In genomic region chr7:44147026-44147881, GRCh38 we compare ENCODE assay signal across 1 cellular context.
TF ChIP-seq lines count a peak whose summit lies in the region.

No MANE protein-coding gene starts in this region.

TF ChIP-seq in K562, 482 proteins besides CTCF, POLR2A, EP300 and RAD21 (continued from another document and continues in another):
- no peak for TF ChIP-seq ATF1 (CRISPR knock-in tag; IDR thresholded peaks at IDR 0.05)
- TF ChIP-seq ATF1 (tag; IDR thresholded peaks at IDR 0.05), result peak; percentile 41; the same call in 1 of the 2 replicates
- TF ChIP-seq ZNF316 (IDR thresholded peaks at IDR 0.05), result 0 out of 2 replicates have a peak, but pooled peaks have one; percentile 46
- TF ChIP-seq RBBP5 (IDR thresholded peaks at IDR 0.05; ENCODE audit: borderline replicate concordance, insufficient read depth, low read length, poor library complexity, severe bottlenecking), result peak; percentile 76
- TF ChIP-seq GATAD2B (IDR thresholded peaks at IDR 0.05; ENCODE audit: borderline replicate concordance), result peak; percentile 48
- TF ChIP-seq KLF16 (IDR thresholded peaks at IDR 0.05), result peak; percentile 68; the same call in 1 of the 2 replicates
- no peak; the same call in 1 of the 2 replicates for TF ChIP-seq ZNF12 (CRISPR knock-in tag; IDR thresholded peaks at IDR 0.05)
- peak; percentile 32; the same call in 1 of the 2 replicates for TF ChIP-seq PHB2 (IDR thresholded peaks at IDR 0.05; ENCODE audit: low read depth)
- TF ChIP-seq HMGN3 (IDR thresholded peaks at IDR 0.05; ENCODE audit: borderline replicate concordance, extremely low read depth, insufficient read length, low read depth, low read length), result peak; percentile 95
- TF ChIP-seq GTF2E2 (tag; IDR thresholded peaks at IDR 0.05), result no peak
- no peak for TF ChIP-seq ESRRA (IDR thresholded peaks at IDR 0.05; ENCODE audit: borderline replicate concordance, low read depth)
- peak; percentile 90 for TF ChIP-seq DPF2 (IDR thresholded peaks at IDR 0.05)
- TF ChIP-seq, protein P1, sequence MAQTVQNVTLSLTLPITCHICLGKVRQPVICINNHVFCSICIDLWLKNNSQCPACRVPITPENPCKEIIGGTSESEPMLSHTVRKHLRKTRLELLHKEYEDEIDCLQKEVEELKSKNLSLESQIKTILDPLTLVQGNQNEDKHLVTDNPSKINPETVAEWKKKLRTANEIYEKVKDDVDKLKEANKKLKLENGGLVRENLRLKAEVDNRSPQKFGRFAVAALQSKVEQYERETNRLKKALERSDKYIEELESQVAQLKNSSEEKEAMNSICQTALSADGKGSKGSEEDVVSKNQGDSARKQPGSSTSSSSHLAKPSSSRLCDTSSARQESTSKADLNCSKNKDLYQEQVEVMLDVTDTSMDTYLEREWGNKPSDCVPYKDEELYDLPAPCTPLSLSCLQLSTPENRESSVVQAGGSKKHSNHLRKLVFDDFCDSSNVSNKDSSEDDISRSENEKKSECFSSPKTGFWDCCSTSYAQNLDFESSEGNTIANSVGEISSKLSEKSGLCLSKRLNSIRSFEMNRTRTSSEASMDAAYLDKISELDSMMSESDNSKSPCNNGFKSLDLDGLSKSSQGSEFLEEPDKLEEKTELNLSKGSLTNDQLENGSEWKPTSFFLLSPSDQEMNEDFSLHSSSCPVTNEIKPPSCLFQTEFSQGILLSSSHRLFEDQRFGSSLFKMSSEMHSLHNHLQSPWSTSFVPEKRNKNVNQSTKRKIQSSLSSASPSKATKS (CRISPR knock-in tag; IDR thresholded peaks at IDR 0.05), result no peak
- no peak for TF ChIP-seq HEY1 (CRISPR knock-in tag; IDR thresholded peaks at IDR 0.05; ENCODE audit: borderline replicate concordance)
- peak; percentile 88 for TF ChIP-seq RNF2 (IDR thresholded peaks at IDR 0.05)
- TF ChIP-seq ZNF511 (CRISPR knock-in tag; IDR thresholded peaks at IDR 0.05), result no peak
- TF ChIP-seq ZNF76 (CRISPR knock-in tag; IDR thresholded peaks at IDR 0.05; ENCODE audit: borderline replicate concordance), result no peak
- TF ChIP-seq, protein P2, sequence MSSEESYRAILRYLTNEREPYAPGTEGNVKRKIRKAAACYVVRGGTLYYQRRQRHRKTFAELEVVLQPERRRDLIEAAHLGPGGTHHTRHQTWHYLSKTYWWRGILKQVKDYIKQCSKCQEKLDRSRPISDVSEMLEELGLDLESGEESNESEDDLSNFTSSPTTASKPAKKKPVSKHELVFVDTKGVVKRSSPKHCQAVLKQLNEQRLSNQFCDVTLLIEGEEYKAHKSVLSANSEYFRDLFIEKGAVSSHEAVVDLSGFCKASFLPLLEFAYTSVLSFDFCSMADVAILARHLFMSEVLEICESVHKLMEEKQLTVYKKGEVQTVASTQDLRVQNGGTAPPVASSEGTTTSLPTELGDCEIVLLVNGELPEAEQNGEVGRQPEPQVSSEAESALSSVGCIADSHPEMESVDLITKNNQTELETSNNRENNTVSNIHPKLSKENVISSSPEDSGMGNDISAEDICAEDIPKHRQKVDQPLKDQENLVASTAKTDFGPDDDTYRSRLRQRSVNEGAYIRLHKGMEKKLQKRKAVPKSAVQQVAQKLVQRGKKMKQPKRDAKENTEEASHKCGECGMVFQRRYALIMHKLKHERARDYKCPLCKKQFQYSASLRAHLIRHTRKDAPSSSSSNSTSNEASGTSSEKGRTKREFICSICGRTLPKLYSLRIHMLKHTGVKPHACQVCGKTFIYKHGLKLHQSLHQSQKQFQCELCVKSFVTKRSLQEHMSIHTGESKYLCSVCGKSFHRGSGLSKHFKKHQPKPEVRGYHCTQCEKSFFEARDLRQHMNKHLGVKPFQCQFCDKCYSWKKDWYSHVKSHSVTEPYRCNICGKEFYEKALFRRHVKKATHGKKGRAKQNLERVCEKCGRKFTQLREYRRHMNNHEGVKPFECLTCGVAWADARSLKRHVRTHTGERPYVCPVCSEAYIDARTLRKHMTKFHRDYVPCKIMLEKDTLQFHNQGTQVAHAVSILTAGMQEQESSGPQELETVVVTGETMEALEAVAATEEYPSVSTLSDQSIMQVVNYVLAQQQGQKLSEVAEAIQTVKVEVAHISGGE (CRISPR knock-in tag; IDR thresholded peaks at IDR 0.05), result peak in 1 of 3 experiments; percentile 76; a peak in 2 of 6 replicates
- TF ChIP-seq PRMT5 (CRISPR knock-in tag; IDR thresholded peaks at IDR 0.05), result no peak
- peak; percentile 76; the same call in 1 of the 2 replicates for TF ChIP-seq TEAD4 (IDR thresholded peaks at IDR 0.05; ENCODE audit: low read length)
- no peak for TF ChIP-seq TEAD4 (CRISPR knock-in tag; IDR thresholded peaks at IDR 0.05; ENCODE audit: borderline replicate concordance)
- peak in 1 of 2 experiments; percentile 92; a peak in 2 of 4 replicates for TF ChIP-seq RCOR1 (IDR thresholded peaks at IDR 0.05; ENCODE audit: borderline replicate concordance in 1 of 2, low read depth in 2 of 2, low read length in 2 of 2)
- TF ChIP-seq MTA3 (IDR thresholded peaks at IDR 0.05; ENCODE audit: borderline replicate concordance), result peak; percentile 57; the same call in 1 of the 2 replicates
- TF ChIP-seq HMG20B (CRISPR knock-in tag; IDR thresholded peaks at IDR 0.05), result no peak
- peak; percentile 67 for TF ChIP-seq NFE2 (IDR thresholded peaks at IDR 0.05; ENCODE audit: low read depth)
- TF ChIP-seq GABPB1 (CRISPR knock-in tag; IDR thresholded peaks at IDR 0.05), result 0 out of 2 replicates have a peak, but pooled peaks have one; percentile 37
- TF ChIP-seq, protein P3, sequence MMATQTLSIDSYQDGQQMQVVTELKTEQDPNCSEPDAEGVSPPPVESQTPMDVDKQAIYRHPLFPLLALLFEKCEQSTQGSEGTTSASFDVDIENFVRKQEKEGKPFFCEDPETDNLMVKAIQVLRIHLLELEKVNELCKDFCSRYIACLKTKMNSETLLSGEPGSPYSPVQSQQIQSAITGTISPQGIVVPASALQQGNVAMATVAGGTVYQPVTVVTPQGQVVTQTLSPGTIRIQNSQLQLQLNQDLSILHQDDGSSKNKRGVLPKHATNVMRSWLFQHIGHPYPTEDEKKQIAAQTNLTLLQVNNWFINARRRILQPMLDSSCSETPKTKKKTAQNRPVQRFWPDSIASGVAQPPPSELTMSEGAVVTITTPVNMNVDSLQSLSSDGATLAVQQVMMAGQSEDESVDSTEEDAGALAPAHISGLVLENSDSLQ (IDR thresholded peaks at IDR 0.05), result peak; percentile 65
- no peak for TF ChIP-seq ZBTB17 (CRISPR knock-in tag; IDR thresholded peaks at IDR 0.05)
- TF ChIP-seq ARID2 (IDR thresholded peaks at IDR 0.05), result no peak
- TF ChIP-seq DMBX1 (CRISPR knock-in tag; IDR thresholded peaks at IDR 0.05; ENCODE audit: borderline replicate concordance), result peak; percentile 56; the same call in 1 of the 2 replicates
- TF ChIP-seq CHD2 (IDR thresholded peaks at IDR 0.05; ENCODE audit: low read depth, low read length), result peak; percentile 58; the same call in 1 of the 2 replicates
- peak; percentile 60; the same call in 1 of the 2 replicates for TF ChIP-seq PHF21A (IDR thresholded peaks at IDR 0.05; ENCODE audit: borderline replicate concordance, low read depth)
- TF ChIP-seq CHD4 (IDR thresholded peaks at IDR 0.05; ENCODE audit: insufficient read depth, insufficient replicate concordance, low read depth, low read length, poor library complexity, severe bottlenecking), result peak; percentile 39
- peak; percentile 57 to 75; a peak in 2 of 4 replicates for TF ChIP-seq FOXK2 (conservative IDR thresholded peaks at IDR 0.05 in 1 of 2, IDR thresholded peaks at IDR 0.05 in 1 of 2; ENCODE audit: low read depth in 2 of 2)
- no peak for TF ChIP-seq NR2F6 (CRISPR knock-in tag; IDR thresholded peaks at IDR 0.05)
- TF ChIP-seq ZNF766 (CRISPR knock-in tag; conservative IDR thresholded peaks at IDR 0.05), result no peak
- TF ChIP-seq, protein P4, sequence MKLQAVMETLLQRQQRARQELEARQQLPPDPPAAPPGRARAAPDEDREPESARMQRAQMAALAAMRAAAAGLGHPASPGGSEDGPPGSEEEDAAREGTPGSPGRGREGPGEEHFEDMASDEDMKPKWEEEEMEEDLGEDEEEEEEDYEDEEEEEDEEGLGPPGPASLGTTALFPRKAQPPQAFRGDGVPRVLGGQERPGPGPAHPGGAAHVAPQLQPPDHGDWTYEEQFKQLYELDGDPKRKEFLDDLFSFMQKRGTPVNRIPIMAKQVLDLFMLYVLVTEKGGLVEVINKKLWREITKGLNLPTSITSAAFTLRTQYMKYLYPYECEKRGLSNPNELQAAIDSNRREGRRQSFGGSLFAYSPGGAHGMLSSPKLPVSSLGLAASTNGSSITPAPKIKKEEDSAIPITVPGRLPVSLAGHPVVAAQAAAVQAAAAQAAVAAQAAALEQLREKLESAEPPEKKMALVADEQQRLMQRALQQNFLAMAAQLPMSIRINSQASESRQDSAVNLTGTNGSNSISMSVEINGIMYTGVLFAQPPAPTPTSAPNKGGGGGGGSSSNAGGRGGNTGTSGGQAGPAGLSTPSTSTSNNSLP (IDR thresholded peaks at IDR 0.05; ENCODE audit: borderline replicate concordance, low read depth, low read length), result no peak
- TF ChIP-seq, protein P5, sequence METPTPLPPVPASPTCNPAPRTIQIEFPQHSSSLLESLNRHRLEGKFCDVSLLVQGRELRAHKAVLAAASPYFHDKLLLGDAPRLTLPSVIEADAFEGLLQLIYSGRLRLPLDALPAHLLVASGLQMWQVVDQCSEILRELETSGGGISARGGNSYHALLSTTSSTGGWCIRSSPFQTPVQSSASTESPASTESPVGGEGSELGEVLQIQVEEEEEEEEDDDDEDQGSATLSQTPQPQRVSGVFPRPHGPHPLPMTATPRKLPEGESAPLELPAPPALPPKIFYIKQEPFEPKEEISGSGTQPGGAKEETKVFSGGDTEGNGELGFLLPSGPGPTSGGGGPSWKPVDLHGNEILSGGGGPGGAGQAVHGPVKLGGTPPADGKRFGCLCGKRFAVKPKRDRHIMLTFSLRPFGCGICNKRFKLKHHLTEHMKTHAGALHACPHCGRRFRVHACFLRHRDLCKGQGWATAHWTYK (CRISPR knock-in tag; IDR thresholded peaks at IDR 0.05), result no peak
- TF ChIP-seq FOXA3 (CRISPR knock-in tag; conservative IDR thresholded peaks at IDR 0.05 in 1 of 2, IDR thresholded peaks at IDR 0.05 in 1 of 2), result no peak
- peak; percentile 39; the same call in 1 of the 2 replicates for TF ChIP-seq CC2D1A (IDR thresholded peaks at IDR 0.05)
- TF ChIP-seq HDAC2 (IDR thresholded peaks at IDR 0.05), result peak; percentile 91
- TF ChIP-seq, protein P6, sequence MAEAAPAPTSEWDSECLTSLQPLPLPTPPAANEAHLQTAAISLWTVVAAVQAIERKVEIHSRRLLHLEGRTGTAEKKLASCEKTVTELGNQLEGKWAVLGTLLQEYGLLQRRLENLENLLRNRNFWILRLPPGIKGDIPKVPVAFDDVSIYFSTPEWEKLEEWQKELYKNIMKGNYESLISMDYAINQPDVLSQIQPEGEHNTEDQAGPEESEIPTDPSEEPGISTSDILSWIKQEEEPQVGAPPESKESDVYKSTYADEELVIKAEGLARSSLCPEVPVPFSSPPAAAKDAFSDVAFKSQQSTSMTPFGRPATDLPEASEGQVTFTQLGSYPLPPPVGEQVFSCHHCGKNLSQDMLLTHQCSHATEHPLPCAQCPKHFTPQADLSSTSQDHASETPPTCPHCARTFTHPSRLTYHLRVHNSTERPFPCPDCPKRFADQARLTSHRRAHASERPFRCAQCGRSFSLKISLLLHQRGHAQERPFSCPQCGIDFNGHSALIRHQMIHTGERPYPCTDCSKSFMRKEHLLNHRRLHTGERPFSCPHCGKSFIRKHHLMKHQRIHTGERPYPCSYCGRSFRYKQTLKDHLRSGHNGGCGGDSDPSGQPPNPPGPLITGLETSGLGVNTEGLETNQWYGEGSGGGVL (CRISPR knock-in tag; IDR thresholded peaks at IDR 0.05), result no peak
- peak; percentile 71 for TF ChIP-seq RBFOX2 (IDR thresholded peaks at IDR 0.05; ENCODE audit: low read depth, low read length)
- TF ChIP-seq SMAD4 (CRISPR knock-in tag; conservative IDR thresholded peaks at IDR 0.05), result peak; percentile 58
- TF ChIP-seq, protein P7, sequence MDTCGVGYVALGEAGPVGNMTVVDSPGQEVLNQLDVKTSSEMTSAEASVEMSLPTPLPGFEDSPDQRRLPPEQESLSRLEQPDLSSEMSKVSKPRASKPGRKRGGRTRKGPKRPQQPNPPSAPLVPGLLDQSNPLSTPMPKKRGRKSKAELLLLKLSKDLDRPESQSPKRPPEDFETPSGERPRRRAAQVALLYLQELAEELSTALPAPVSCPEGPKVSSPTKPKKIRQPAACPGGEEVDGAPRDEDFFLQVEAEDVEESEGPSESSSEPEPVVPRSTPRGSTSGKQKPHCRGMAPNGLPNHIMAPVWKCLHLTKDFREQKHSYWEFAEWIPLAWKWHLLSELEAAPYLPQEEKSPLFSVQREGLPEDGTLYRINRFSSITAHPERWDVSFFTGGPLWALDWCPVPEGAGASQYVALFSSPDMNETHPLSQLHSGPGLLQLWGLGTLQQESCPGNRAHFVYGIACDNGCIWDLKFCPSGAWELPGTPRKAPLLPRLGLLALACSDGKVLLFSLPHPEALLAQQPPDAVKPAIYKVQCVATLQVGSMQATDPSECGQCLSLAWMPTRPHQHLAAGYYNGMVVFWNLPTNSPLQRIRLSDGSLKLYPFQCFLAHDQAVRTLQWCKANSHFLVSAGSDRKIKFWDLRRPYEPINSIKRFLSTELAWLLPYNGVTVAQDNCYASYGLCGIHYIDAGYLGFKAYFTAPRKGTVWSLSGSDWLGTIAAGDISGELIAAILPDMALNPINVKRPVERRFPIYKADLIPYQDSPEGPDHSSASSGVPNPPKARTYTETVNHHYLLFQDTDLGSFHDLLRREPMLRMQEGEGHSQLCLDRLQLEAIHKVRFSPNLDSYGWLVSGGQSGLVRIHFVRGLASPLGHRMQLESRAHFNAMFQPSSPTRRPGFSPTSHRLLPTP (IDR thresholded peaks at IDR 0.05; ENCODE audit: borderline replicate concordance, extremely low read depth, insufficient read length), result no peak
- TF ChIP-seq, protein P8, sequence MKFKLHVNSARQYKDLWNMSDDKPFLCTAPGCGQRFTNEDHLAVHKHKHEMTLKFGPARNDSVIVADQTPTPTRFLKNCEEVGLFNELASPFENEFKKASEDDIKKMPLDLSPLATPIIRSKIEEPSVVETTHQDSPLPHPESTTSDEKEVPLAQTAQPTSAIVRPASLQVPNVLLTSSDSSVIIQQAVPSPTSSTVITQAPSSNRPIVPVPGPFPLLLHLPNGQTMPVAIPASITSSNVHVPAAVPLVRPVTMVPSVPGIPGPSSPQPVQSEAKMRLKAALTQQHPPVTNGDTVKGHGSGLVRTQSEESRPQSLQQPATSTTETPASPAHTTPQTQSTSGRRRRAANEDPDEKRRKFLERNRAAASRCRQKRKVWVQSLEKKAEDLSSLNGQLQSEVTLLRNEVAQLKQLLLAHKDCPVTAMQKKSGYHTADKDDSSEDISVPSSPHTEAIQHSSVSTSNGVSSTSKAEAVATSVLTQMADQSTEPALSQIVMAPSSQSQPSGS (CRISPR knock-in tag; IDR thresholded peaks at IDR 0.05), result no peak
